Comparison of ENCODE assay signal across 8 cellular contexts in the genomic region with DNA sequence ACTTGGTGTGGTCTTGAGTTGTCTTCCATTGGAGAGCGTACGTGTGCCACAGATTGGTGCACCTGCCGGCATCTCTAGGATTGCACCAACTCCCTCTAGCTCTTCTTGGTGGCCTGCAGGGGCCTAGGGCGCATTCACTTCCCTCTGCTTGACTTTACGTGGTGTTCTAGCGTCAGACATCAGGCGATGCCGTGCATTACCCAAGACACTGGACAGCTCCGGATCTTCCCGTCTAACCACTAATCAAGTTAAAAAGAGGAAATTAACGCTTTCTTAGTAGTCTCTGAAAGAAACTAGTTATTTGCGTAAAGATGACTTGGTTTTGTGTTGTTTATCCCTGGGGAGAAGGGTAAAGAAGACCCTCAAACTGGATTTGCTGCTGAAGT. TPM values are rescaled to one million over a fixed set of nuclear protein-coding genes. Genes with fewer than 3 reads are reported as not detected.
A peak's percentile ranks its signal among the peaks of the same experiment; 100 is the strongest.
DNase-seq lines count a peak whose midpoint lies in the region; ATAC-seq and TF ChIP-seq lines count a peak whose summit lies in the region.

No MANE protein-coding gene starts in this region.

- peaks cover 4% of the 10 kb centered on the region; the same call in 1 of the 2 replicates for H3K36me3 ChIP-seq in RWPE2 (ENCODE audit: low read depth)
- no peaks in the 10 kb centered on the region for H3K36me3 ChIP-seq in colonic mucosa
- peaks cover 0 to 45% of the 10 kb centered on the region in 2 donors for H3K36me3 ChIP-seq in left lung
- no peaks in the 10 kb centered on the region for H3K36me3 ChIP-seq in testis (ENCODE audit: low read depth, missing control alignments)

- H3K4me1 Mint-ChIP-seq in activated naive CD4-positive, alpha-beta T cell treated with anti-CD3 and anti-CD28 coated beads for 36 hours (ENCODE audit: low read depth): peaks cover 51% of the 10 kb centered on the region

- peak overlapping the region; percentile 59 to 81 for H3K9ac ChIP-seq in colonic mucosa (ENCODE audit: low read depth in 2 of 2, low read length in 2 of 2)

- peak overlapping the region; percentile 99 for H3K4me3 Mint-ChIP-seq in activated naive CD4-positive, alpha-beta T cell treated with anti-CD3 and anti-CD28 coated beads for 36 hours

- no peaks in the 10 kb centered on the region for H3K27me3 ChIP-seq in RWPE2 (ENCODE audit: insufficient read depth, poor library complexity, severe bottlenecking)
- H3K27me3 ChIP-seq in colonic mucosa: no peaks in the 10 kb centered on the region
- H3K27me3 ChIP-seq in left lung: no peaks in the 10 kb centered on the region
- no peaks in the 10 kb centered on the region for H3K27me3 ChIP-seq in testis

- TF ChIP-seq POLR2A in testis (IDR thresholded peaks at IDR 0.05): no peak

- H3K27me3 Mint-ChIP-seq in activated naive CD4-positive, alpha-beta T cell treated with anti-CD3 and anti-CD28 coated beads for 36 hours (ENCODE audit: low read depth): no peaks in the 10 kb centered on the region

- ATAC-seq in HG02981 (IDR thresholded peaks at IDR 0.05; ENCODE audit: unreplicated experiment): peak; percentile 18
- ATAC-seq in RWPE2 (ENCODE audit: low read depth): peak; percentile 51
- ATAC-seq in left lung: peak; percentile 63

- H3K27ac Mint-ChIP-seq in activated naive CD4-positive, alpha-beta T cell treated with anti-CD3 and anti-CD28 coated beads for 36 hours: peak overlapping the region; percentile 64

- peak; percentile 53 for DNase-seq in activated naive CD4-positive, alpha-beta T cell treated with anti-CD3 and anti-CD28 coated beads for 36 hours
- DNase-seq in activated naive CD4-positive, alpha-beta T cell treated with Interleukin-2 at 50 U/mL for 16 hours: no peak
- DNase-seq in RWPE2 (ENCODE audit: low spot score) (no peak), colonic mucosa (peak; percentile 50), left lung (peak; percentile 85 to 86), testis (peak; percentile 59)
- no peak for DNase-seq in activated effector memory CD4-positive, alpha-beta T cell treated with Interleukin-2 at 50 U/mL for 16 hours

- WGBS in testis, 2 donors: 19 to 26% methylated on average over 12 of the region's 12 CpGs

- no peak overlapping the region for H3K27ac ChIP-seq in RWPE2 (ENCODE audit: poor library complexity, severe bottlenecking)
- H3K27ac ChIP-seq in colonic mucosa: peak overlapping the region; percentile 92
- H3K27ac ChIP-seq in left lung: peak overlapping the region; percentile 84 to 90
- H3K27ac ChIP-seq in testis: peak overlapping the region in 1 of 2 donors; percentile 83

- H3K4me3 ChIP-seq in RWPE2 (ENCODE audit: severe bottlenecking): peak overlapping the region; percentile 69
- H3K4me3 ChIP-seq in colonic mucosa: peak overlapping the region; percentile 91
- H3K4me3 ChIP-seq in left lung: peak overlapping the region; percentile 65 to 68
- H3K4me3 ChIP-seq in testis: peak overlapping the region; percentile 85 to 88

- H3K4me1 ChIP-seq in RWPE2 (ENCODE audit: insufficient read depth, poor library complexity, severe bottlenecking): peaks cover 10% of the 10 kb centered on the region
- peaks cover 5% of the 10 kb centered on the region for H3K4me1 ChIP-seq in colonic mucosa
- H3K4me1 ChIP-seq in left lung: peaks cover 14 to 67% of the 10 kb centered on the region in 2 donors
- H3K4me1 ChIP-seq in testis: no peaks in the 10 kb centered on the region

- H3K9me3 ChIP-seq in RWPE2 (ENCODE audit: severe bottlenecking) (no peaks in the 10 kb centered on the region), colonic mucosa (no peaks in the 10 kb centered on the region), left lung (no peaks in the 10 kb centered on the region), testis (no peaks in the 10 kb centered on the region)

- CTCF ChIA-PET in activated naive CD4-positive, alpha-beta T cell treated with anti-CD3 and anti-CD28 coated beads for 36 hours (lab: Charles Lee): interaction anchor here (1.0 to 1.1 kb wide), 3 partner anchors 95 to 180 kb away, joined by 3 to 4 read pairs (median 4); no protein-coding TSS in a partner anchor

- H3K36me3 Mint-ChIP-seq in activated naive CD4-positive, alpha-beta T cell treated with anti-CD3 and anti-CD28 coated beads for 36 hours (ENCODE audit: low read depth): peaks cover 36% of the 10 kb centered on the region

- no peaks in the 10 kb centered on the region for H3K9me3 Mint-ChIP-seq in activated naive CD4-positive, alpha-beta T cell treated with anti-CD3 and anti-CD28 coated beads for 36 hours

- TF ChIP-seq CTCF in RWPE2 (IDR thresholded peaks at IDR 0.05; ENCODE audit: poor library complexity, severe bottlenecking) (no peak), colonic mucosa (IDR thresholded peaks at IDR 0.05) (no peak), left lung (IDR thresholded peaks at IDR 0.05) (no peak), testis (IDR thresholded peaks at IDR 0.05) (no peak)

- intact Hi-C loops in activated naive CD4-positive, alpha-beta T cell treated with anti-CD3 and anti-CD28 coated beads for 36 hours (cut with micrococcal nuclease): loop anchor here (1.0 to 2.0 kb wide), 3 partner anchors 34 to 115 kb away; no protein-coding TSS in a partner anchor
- intact Hi-C loops in colonic mucosa (cut with DNase I) (loop anchor here (5.0 kb wide), 1 partner anchor 68 kb away; no protein-coding TSS in a partner anchor), left lung (cut with DNase I) (no loop called here), testis (cut with DNase I; ENCODE audit: low total_unique reads) (no loop called here)

RNA-seq across cellular contexts. Expression of gene IL10RB, which starts 0.5 kb away (rescaled TPM):
- total RNA-seq in activated naive CD4-positive, alpha-beta T cell treated with anti-CD3 and anti-CD28 coated beads for 36 hours: 10 to 100 TPM; 23.9 TPM
- 10 to 100 TPM; 48.0 to 86.3 TPM for total RNA-seq in colonic mucosa
- total RNA-seq in left lung: 10 to 100 TPM; 42.3 to 48.2 TPM
- 10 to 100 TPM; 14.3 to 19.3 TPM for total RNA-seq in testis
- polyA plus RNA-seq in testis (ENCODE audit: insufficient read depth, low read depth, low replicate concordance): 14.4 TPM

RNA-seq across cellular contexts. Expression of gene IFNAR2, which starts 35.9 kb away (rescaled TPM):
- 10 to 100 TPM; 16.6 to 19.4 TPM for total RNA-seq in activated naive CD4-positive, alpha-beta T cell treated with anti-CD3 and anti-CD28 coated beads for 36 hours
- total RNA-seq in colonic mucosa (10 to 100 TPM in 1 of 2 donors, 1 to 10 TPM in 1; 7.0 to 19.5 TPM), left lung (10 to 100 TPM; 46.3 to 50.1 TPM), testis (10 to 100 TPM in 1 of 2 donors, 1 to 10 TPM in 1; 8.6 to 13.1 TPM)
- 10.7 TPM for polyA plus RNA-seq in testis (ENCODE audit: insufficient read depth, low read depth, low replicate concordance)

RNA-seq across cellular contexts. Expression of gene IFNAR1, which starts 59.1 kb away (rescaled TPM):
- 10 to 100 TPM; 20.6 to 24.3 TPM for total RNA-seq in activated naive CD4-positive, alpha-beta T cell treated with anti-CD3 and anti-CD28 coated beads for 36 hours
- 10 to 100 TPM; 32.3 to 62.2 TPM for total RNA-seq in colonic mucosa
- 10 to 100 TPM; 63.4 to 71.3 TPM for total RNA-seq in left lung
- 10 to 100 TPM; 22.8 to 25.0 TPM for total RNA-seq in testis
- 22.1 TPM for polyA plus RNA-seq in testis (ENCODE audit: insufficient read depth, low read depth, low replicate concordance)

Comparison
In these comparisons a context has a peak if more than half of its experiments do, and no peak if none do; other contexts are left out.
1. DNase-seq: peak in activated naive CD4-positive, alpha-beta T cell treated with anti-CD3 and anti-CD28 coated beads for 36 hours (single experiment), colonic mucosa (single experiment), left lung (2 of 2) and testis (single experiment); none in activated naive CD4-positive, alpha-beta T cell treated with Interleukin-2 at 50 U/mL for 16 hours (single experiment), RWPE2 (single experiment) and activated effector memory CD4-positive, alpha-beta T cell treated with Interleukin-2 at 50 U/mL for 16 hours (single experiment).
2. intact Hi-C loops: an anchor here in activated naive CD4-positive, alpha-beta T cell treated with anti-CD3 and anti-CD28 coated beads for 36 hours (1.0 to 2.0 kb wide) and colonic mucosa (5.0 kb wide); none called in left lung and testis.
3. Peak in every context shown above with its lines, with median percentiles within 50 percentile points of each other: ATAC-seq and H3K4me3 ChIP-seq.